ENCODE assay signal across 18 cellular contexts in the genomic region with DNA sequence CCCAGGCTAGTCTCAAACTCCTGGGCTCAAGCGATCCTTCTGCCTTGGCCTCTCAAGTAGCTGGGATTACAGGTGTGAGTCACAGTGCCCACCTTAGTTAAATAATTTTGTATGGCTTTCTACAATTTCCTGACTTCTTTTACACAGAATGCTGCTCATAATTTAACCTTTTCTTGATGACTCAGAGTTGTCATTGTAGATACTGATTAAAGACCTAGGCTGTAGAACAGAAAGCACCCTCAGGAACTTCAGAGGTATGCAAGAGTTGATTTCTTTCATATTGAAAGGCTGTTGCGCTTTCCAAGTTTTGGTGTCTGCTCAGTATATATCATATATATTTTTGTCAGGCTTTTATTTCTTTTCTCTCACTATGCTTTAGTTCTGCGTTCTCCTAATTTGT. TPM values are rescaled to one million over a fixed set of nuclear protein-coding genes. Genes with fewer than 3 reads are reported as not detected.
A peak's percentile ranks its signal among the peaks of the same experiment; 100 is the strongest.
DNase-seq lines count a peak whose midpoint lies in the region; ATAC-seq lines count a peak whose summit lies in the region.
"Had no signal": no experiment of that assay in that cellular context is flagged by ENCODE, and none has a peak within 500 bp of the region (broad histone marks: within the 10 kb centered on the region; RNA-seq: fewer than 3 reads in every experiment).

No MANE protein-coding gene starts in this region.

- ATAC-seq in GM21576 (IDR thresholded peaks at IDR 0.05; ENCODE audit: unreplicated experiment): no peak
- ATAC-seq: GM12878 had no signal

- H3K36me3 Mint-ChIP-seq in activated CD4-positive, alpha-beta T cell treated with anti-CD3 and anti-CD28 coated beads, Interleukin-2, amount 10 ng/mL, durations not matched to agents 24 days and 14 days (ENCODE audit: low read depth): peaks cover 21% of the 10 kb centered on the region
- peaks cover 17% of the 10 kb centered on the region for H3K36me3 Mint-ChIP-seq in activated naive CD8-positive, alpha-beta T cell treated with anti-CD3 and anti-CD28 coated beads for 36 hours

- H3K9me3 Mint-ChIP-seq in activated CD4-positive, alpha-beta T cell treated with anti-CD3 and anti-CD28 coated beads, Interleukin-2, amount 10 ng/mL, durations not matched to agents 24 days and 14 days: no peaks in the 10 kb centered on the region
- H3K9me3 Mint-ChIP-seq in activated naive CD8-positive, alpha-beta T cell treated with anti-CD3 and anti-CD28 coated beads for 36 hours: no peaks in the 10 kb centered on the region

- no peak overlapping the region for H3K4me3 Mint-ChIP-seq in activated CD4-positive, alpha-beta T cell treated with anti-CD3 and anti-CD28 coated beads, Interleukin-2, amount 10 ng/mL, durations not matched to agents 24 days and 14 days
- H3K4me3 Mint-ChIP-seq in activated naive CD8-positive, alpha-beta T cell treated with anti-CD3 and anti-CD28 coated beads for 36 hours: peak overlapping the region; percentile 25

- no peak for DNase-seq in activated CD4-positive, alpha-beta T cell treated with anti-CD3 and anti-CD28 coated beads, Interleukin-2, amount 10 ng/mL, durations not matched to agents 24 days and 14 days
- DNase-seq in activated CD4-positive, alpha-beta T cell treated with anti-CD3 and anti-CD28 coated beads, Interleukin-2, amount 50 U/mL, for 1 hour: no peak
- DNase-seq in NCI-H226 (peak; percentile 8), kidney tubule cell (ENCODE audit: low spot score) (peak; percentile 28), NCI-H1436 treated with DMSO at 0.1 percent for 48 hours (lab: John Stamatoyannopoulos, UW) (no peak)
- DNase-seq in activated naive CD8-positive, alpha-beta T cell treated with anti-CD3 and anti-CD28 coated beads for 36 hours: no peak
- DNase-seq in activated effector memory CD4-positive, alpha-beta T cell treated with anti-CD3 and anti-CD28 coated beads, Interleukin-2, amount 50 U/mL, for 16 hours: no peak
- DNase-seq: C1 segment of cervical spinal cord, COR-L47, DMS53, KBM-7, NCI-H1048, NCI-H2227 treated with DMSO at 0.1 percent for 48 hours, NCI-H526 treated with DMSO at 0.1 percent for 48 hours had no signal

- H3K27ac Mint-ChIP-seq in activated CD4-positive, alpha-beta T cell treated with anti-CD3 and anti-CD28 coated beads, Interleukin-2, amount 10 ng/mL, durations not matched to agents 24 days and 14 days: peak overlapping the region; percentile 73
- peak overlapping the region; percentile 68 for H3K27ac Mint-ChIP-seq in activated naive CD8-positive, alpha-beta T cell treated with anti-CD3 and anti-CD28 coated beads for 36 hours

- intact Hi-C loops in activated CD4-positive, alpha-beta T cell treated with anti-CD3 and anti-CD28 coated beads, Interleukin-2, amount 10 ng/mL, durations not matched to agents 24 days and 14 days (cut with micrococcal nuclease): loop anchor here (2.0 to 10.0 kb wide), 3 partner anchors 35 to 223 kb away; partner anchors contain the start of gene NYX

- no peaks in the 10 kb centered on the region for H3K27me3 Mint-ChIP-seq in activated CD4-positive, alpha-beta T cell treated with anti-CD3 and anti-CD28 coated beads, Interleukin-2, amount 10 ng/mL, durations not matched to agents 24 days and 14 days
- H3K27me3 Mint-ChIP-seq in activated naive CD8-positive, alpha-beta T cell treated with anti-CD3 and anti-CD28 coated beads for 36 hours: no peaks in the 10 kb centered on the region

- H3K4me1 Mint-ChIP-seq in activated CD4-positive, alpha-beta T cell treated with anti-CD3 and anti-CD28 coated beads, Interleukin-2, amount 10 ng/mL, durations not matched to agents 24 days and 14 days: peaks cover 33% of the 10 kb centered on the region
- H3K4me1 Mint-ChIP-seq in activated naive CD8-positive, alpha-beta T cell treated with anti-CD3 and anti-CD28 coated beads for 36 hours: peaks cover 51% of the 10 kb centered on the region

RNA-seq across cellular contexts. Expression of gene GPR34, which starts 21.1 kb away (rescaled TPM):
- 0.16 and 0.43 TPM in 2 replicates for total RNA-seq in activated CD4-positive, alpha-beta T cell treated with anti-CD3 and anti-CD28 coated beads, Interleukin-2, amount 10 ng/mL, durations not matched to agents 24 days and 14 days
- total RNA-seq in activated naive CD8-positive, alpha-beta T cell treated with anti-CD3 and anti-CD28 coated beads for 36 hours: 1 to 10 TPM; 1.0 to 1.4 TPM
- total RNA-seq: G401, OCI-LY7 had no signal

RNA-seq across cellular contexts. Expression of gene GPR82, which starts 56.4 kb away (rescaled TPM):
- total RNA-seq in activated CD4-positive, alpha-beta T cell treated with anti-CD3 and anti-CD28 coated beads, Interleukin-2, amount 10 ng/mL, durations not matched to agents 24 days and 14 days: not detected in 2 replicates
- total RNA-seq in activated naive CD8-positive, alpha-beta T cell treated with anti-CD3 and anti-CD28 coated beads for 36 hours: under 1 TPM; 0.12 to 0.14 TPM
- total RNA-seq: G401 had no signal

Comparison
In these comparisons a context has a peak if more than half of its experiments do, and no peak if none do; other contexts are left out.
1. DNase-seq: peak in NCI-H226 (single experiment) and kidney tubule cell (single experiment); none in activated CD4-positive, alpha-beta T cell treated with anti-CD3 and anti-CD28 coated beads, Interleukin-2, amount 10 ng/mL, durations not matched to agents 24 days and 14 days (single experiment), activated CD4-positive, alpha-beta T cell treated with anti-CD3 and anti-CD28 coated beads, Interleukin-2, amount 50 U/mL, for 1 hour (single experiment), activated naive CD8-positive, alpha-beta T cell treated with anti-CD3 and anti-CD28 coated beads for 36 hours (single experiment), NCI-H1436 treated with DMSO at 0.1 percent for 48 hours (single experiment) and activated effector memory CD4-positive, alpha-beta T cell treated with anti-CD3 and anti-CD28 coated beads, Interleukin-2, amount 50 U/mL, for 16 hours (single experiment).